ENCODE assay signal across 12 cellular contexts in the genomic region with DNA sequence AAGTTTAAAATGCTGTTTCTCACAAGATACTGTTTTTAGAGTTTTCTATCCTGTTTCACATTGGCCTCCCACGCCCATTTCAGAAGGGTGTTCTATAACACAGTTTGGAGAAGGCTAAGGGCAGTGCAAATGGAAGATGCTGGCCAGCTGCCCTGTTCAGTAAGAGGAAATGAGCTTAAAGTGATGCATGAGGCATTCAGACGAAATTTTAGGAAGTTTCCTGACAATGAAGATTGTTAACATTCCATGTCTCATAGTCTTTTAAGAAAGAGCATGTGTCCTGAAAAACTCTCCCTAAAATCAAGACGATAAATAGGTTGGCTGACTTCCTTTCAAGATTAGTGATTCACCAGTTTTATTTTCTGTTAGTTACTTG.
DNase-seq lines count a peak whose midpoint lies in the region; ATAC-seq and TF ChIP-seq lines count a peak whose summit lies in the region.
"Had no signal": no experiment of that assay in that cellular context is flagged by ENCODE, and none has a peak within 500 bp of the region (broad histone marks: within the 10 kb centered on the region; RNA-seq: fewer than 3 reads in every experiment).

No MANE protein-coding gene starts in this region.

- no peaks in the 10 kb centered on the region for H3K27me3 Mint-ChIP-seq in immature natural killer cell (ENCODE audit: low read depth in 3 of 3)

- DNase-seq in AG20443 (ENCODE audit: low spot score), result peak; percentile 71
- DNase-seq in M059J (ENCODE audit: low read depth), result peak; percentile 38
- peak; percentile 58 for DNase-seq in choroid plexus epithelial cell (ENCODE audit: low read depth)
- DNase-seq in kidney tubule cell (ENCODE audit: low spot score), result peak; percentile 30
- DNase-seq in CD1c-positive myeloid dendritic cell (ENCODE audit: extremely low spot score), result no peak
- DNase-seq in immature natural killer cell, result no peak
- DNase-seq in activated CD8-positive, alpha-beta memory T cell treated with anti-CD3 and anti-CD28 coated beads, Interleukin-2, amount 50 U/mL, for 48 hours, result no peak
- DNase-seq: activated CD8-positive, alpha-beta T cell treated with anti-CD3 and anti-CD28 coated beads, Interleukin-2, amount 10 ng/mL, durations not matched to agents 7 days and 5 days; trophoblast cell had no signal

- no peaks in the 10 kb centered on the region for H3K4me1 Mint-ChIP-seq in immature natural killer cell

- H3K4me3 ChIP-seq in choroid plexus epithelial cell (ENCODE audit: low read depth, low read length), result no peak overlapping the region
- H3K4me3 ChIP-seq: hepatocyte had no signal

- no peak for ATAC-seq in GM18498 (IDR thresholded peaks at IDR 0.05; ENCODE audit: unreplicated experiment)
- ATAC-seq: activated CD8-positive, alpha-beta T cell treated with anti-CD3 and anti-CD28 coated beads, Interleukin-2, amount 10 ng/mL, durations not matched to agents 7 days and 5 days had no signal

- TF ChIP-seq CTCF in choroid plexus epithelial cell (conservative IDR thresholded peaks at IDR 0.05; ENCODE audit: low read depth, low read length), result no peak

- H3K36me3 Mint-ChIP-seq in immature natural killer cell, result no peaks in the 10 kb centered on the region

- H3K27ac Mint-ChIP-seq in immature natural killer cell, result no peak overlapping the region
- H3K27ac Mint-ChIP-seq: activated CD8-positive, alpha-beta T cell treated with anti-CD3 and anti-CD28 coated beads, Interleukin-2, amount 10 ng/mL, durations not matched to agents 7 days and 5 days had no signal

- no peak overlapping the region for H3K4me3 Mint-ChIP-seq in immature natural killer cell
- H3K4me3 Mint-ChIP-seq: activated CD8-positive, alpha-beta T cell treated with anti-CD3 and anti-CD28 coated beads, Interleukin-2, amount 10 ng/mL, durations not matched to agents 7 days and 5 days; neural crest cell had no signal

- no peaks in the 10 kb centered on the region for H3K9me3 Mint-ChIP-seq in immature natural killer cell
- H3K9me3 Mint-ChIP-seq: neural crest cell had no signal

Comparison
In these comparisons a context has a peak if more than half of its experiments do, and no peak if none do; other contexts are left out.
1. DNase-seq: peak in AG20443 (single experiment), M059J (single experiment), choroid plexus epithelial cell (single experiment) and kidney tubule cell (single experiment); none in CD1c-positive myeloid dendritic cell (single experiment), immature natural killer cell (0 of 3) and activated CD8-positive, alpha-beta memory T cell treated with anti-CD3 and anti-CD28 coated beads, Interleukin-2, amount 50 U/mL, for 48 hours (single experiment).